2 cellular contexts compared by ENCODE assay signal in the genomic region with DNA sequence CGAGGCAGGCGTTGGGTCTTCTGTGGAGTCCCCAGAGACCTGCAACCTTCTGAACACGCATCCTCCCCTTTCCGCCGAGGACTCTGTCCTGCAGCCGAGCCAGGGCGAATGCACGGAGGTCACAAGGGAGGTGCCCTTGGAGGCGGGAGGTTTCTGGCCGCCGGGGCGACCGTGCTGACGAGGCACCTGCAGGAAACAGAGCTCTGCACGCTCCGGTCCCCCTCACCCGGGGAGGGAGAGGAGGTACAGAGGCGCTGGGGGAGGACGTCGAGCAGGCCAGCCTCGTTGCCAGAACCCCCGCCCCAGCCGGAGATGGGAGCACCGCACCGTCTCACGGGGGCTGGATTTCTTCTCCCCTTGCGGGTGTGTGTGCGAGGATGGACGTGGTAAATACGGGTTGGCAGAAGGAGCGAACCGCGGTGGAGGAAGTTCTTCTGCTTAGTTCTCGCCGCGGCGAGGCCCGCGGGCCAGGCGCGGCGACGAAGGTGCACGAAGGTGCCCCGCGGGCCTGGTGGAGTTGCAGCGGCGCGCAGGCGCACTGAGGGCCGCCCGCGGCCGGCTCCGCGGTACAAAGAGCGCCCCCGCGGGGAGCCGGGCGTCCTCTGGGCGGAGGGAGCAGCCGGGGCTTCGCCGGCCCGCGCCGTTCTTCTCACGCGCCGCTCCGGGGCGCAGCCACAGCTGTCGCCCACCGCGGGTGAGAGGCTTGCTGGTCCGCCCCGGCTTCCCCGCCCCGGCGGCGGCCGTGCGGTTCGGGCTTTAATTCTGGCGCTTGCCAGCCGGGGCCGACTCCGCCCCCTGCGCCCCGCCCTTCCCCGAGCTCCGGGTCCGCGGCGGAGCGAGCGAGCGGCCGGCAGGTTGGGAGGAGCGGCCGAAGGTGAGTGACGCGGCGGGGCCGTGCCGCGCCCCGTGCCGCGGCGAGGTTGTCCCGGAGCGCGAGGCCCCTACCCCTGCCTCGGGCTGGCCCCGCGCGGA.
A peak's percentile ranks its signal among the peaks of the same experiment; 100 is the strongest.
TF ChIP-seq lines count a peak whose summit lies in the region.

Gene KANK1, plus strand, starts transcription at position 815 of the 972 bp plus-strand sequence.

TF ChIP-seq in IMR-90, 13 proteins besides CTCF, POLR2A, EP300 and RAD21:
- TF ChIP-seq BHLHE40 (IDR thresholded peaks at IDR 0.05; ENCODE audit: low read depth, low read length), result no peak
- TF ChIP-seq, protein P1, sequence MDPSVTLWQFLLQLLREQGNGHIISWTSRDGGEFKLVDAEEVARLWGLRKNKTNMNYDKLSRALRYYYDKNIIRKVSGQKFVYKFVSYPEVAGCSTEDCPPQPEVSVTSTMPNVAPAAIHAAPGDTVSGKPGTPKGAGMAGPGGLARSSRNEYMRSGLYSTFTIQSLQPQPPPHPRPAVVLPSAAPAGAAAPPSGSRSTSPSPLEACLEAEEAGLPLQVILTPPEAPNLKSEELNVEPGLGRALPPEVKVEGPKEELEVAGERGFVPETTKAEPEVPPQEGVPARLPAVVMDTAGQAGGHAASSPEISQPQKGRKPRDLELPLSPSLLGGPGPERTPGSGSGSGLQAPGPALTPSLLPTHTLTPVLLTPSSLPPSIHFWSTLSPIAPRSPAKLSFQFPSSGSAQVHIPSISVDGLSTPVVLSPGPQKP (IDR thresholded peaks at IDR 0.05; ENCODE audit: borderline replicate concordance, low read depth, low read length), result no peak
- TF ChIP-seq MXI1 (IDR thresholded peaks at IDR 0.05; ENCODE audit: borderline replicate concordance, low read depth, low read length), result no peak
- no peak for TF ChIP-seq FOS (IDR thresholded peaks at IDR 0.05; ENCODE audit: low read depth, low read length)
- no peak for TF ChIP-seq USF2 (IDR thresholded peaks at IDR 0.05; ENCODE audit: low read depth, low read length)
- no peak for TF ChIP-seq RCOR1 (IDR thresholded peaks at IDR 0.05; ENCODE audit: insufficient replicate concordance, low read length)
- no peak for TF ChIP-seq NFE2L2 (IDR thresholded peaks at IDR 0.05; ENCODE audit: low read depth, low read length)

TF ChIP-seq in SK-N-SH, 30 proteins besides CTCF, POLR2A, EP300 and RAD21:
- TF ChIP-seq NRF1 (IDR thresholded peaks at IDR 0.05; ENCODE audit: low read depth, low read length), result peak; percentile 46
- no peak for TF ChIP-seq FOXJ3 (CRISPR knock-in tag; IDR thresholded peaks at IDR 0.05)
- TF ChIP-seq JUND (IDR thresholded peaks at IDR 0.05), result no peak
